In the genomic region with DNA sequence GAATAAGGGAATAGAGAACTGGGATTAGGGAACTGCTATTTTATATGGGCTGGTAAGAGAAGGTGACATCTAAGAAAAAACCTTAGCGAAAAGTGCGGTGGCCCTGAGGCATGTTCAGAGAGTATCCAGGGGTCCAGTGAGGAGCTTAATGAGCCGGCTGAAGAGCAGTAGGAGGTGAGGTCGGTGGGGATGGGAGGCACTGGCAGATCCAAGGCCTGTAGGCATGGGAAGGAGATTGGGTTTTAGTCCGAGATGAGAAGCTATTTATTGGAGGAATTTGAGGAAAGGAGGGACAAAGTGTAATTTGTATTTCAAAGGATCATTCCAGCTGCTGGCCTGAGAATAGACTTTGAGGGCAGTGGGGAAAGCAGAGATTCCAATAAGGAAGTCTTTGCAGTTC, we compare ENCODE assay signal across 27 cellular contexts.
A peak's percentile ranks its signal among the peaks of the same experiment; 100 is the strongest.
DNase-seq lines count a peak whose midpoint lies in the region; ATAC-seq, FAIRE-seq and TF ChIP-seq lines count a peak whose summit lies in the region.
"Had no signal": no experiment of that assay in that cellular context is flagged by ENCODE, and none has a peak within 500 bp of the region (broad histone marks: within the 10 kb centered on the region; RNA-seq: fewer than 3 reads in every experiment).

No MANE protein-coding gene starts in this region.

- ATAC-seq in activated naive CD4-positive, alpha-beta T cell treated with anti-CD3 and anti-CD28 coated beads, Interleukin-2, amount 50 U/mL, for 72 hours, result no peak
- ATAC-seq in GM12878 (no peak), HG02970 (IDR thresholded peaks at IDR 0.05; ENCODE audit: low FRiP score, unreplicated experiment) (no peak)
- ATAC-seq: activated CD4-positive, alpha-beta T cell treated with anti-CD3 and anti-CD28 coated beads for 36 hours; stimulated activated naive CD8-positive, alpha-beta T cell treated with anti-CD3 and anti-CD28 coated beads, Interleukin-15, amount 100 ng/mL, for 72 hours had no signal

- SMC1A ChIA-PET in GM12878 (lab: Charles Lee; ENCODE audit: uncharacterized antibody, unreplicated experiment), result interaction anchor here (1.0 to 1.2 kb wide), 2 partner anchors 15 to 118 kb away, joined by 3 read pairs; no protein-coding TSS in a partner anchor

- H3K27me3 ChIP-seq in GM12878 (replicated peaks in 1 of 2; ENCODE audit: control insufficient read depth in 2 of 2, insufficient read depth in 2 of 2, low read length in 1 of 2) (no peaks in the 10 kb centered on the region), skeletal muscle tissue (ENCODE audit: control insufficient read depth in 3 of 3, insufficient read depth in 3 of 3, low read length in 3 of 3) (no peaks in the 10 kb centered on the region)
- H3K27me3 ChIP-seq: tibial artery had no signal

- H3K36me3 ChIP-seq in GM12878 (ENCODE audit: control insufficient read depth in 2 of 2, insufficient read depth in 2 of 2, low read length in 1 of 2), result 0 out of 4 replicates have a peak, but pooled peaks cover 0 to 4% of the 10 kb centered on the region in 2 experiments
- H3K36me3 ChIP-seq in skeletal muscle tissue (ENCODE audit: control insufficient read depth in 3 of 3, insufficient read depth in 3 of 3, low read length in 3 of 3), result no peaks in the 10 kb centered on the region
- H3K36me3 ChIP-seq: prostate gland had no signal

- no peak overlapping the region for H3K4me2 ChIP-seq in GM12878 (ENCODE audit: control insufficient read depth, insufficient read depth)

- no peak for TF ChIP-seq EP300 in GM12878 (IDR thresholded peaks at IDR 0.05; ENCODE audit: borderline replicate concordance in 1 of 2, control insufficient read depth in 1 of 2, low read depth in 2 of 2, low read length in 2 of 2)

- H3K27ac Mint-ChIP-seq in activated naive CD4-positive, alpha-beta T cell treated with anti-CD3 and anti-CD28 coated beads, Interleukin-2, amount 10 ng/mL, durations not matched to agents 7 days and 5 days, result peak overlapping the region; percentile 3
- no peak overlapping the region for H3K27ac Mint-ChIP-seq in activated naive CD4-positive, alpha-beta T cell treated with anti-CD3 and anti-CD28 coated beads, Interleukin-2, amount 50 U/mL, for 72 hours
- H3K27ac Mint-ChIP-seq: activated T-cell treated with anti-CD3 and anti-CD28 coated beads, Interleukin-2, amount 50 U/mL, for 24 hours; stimulated activated naive CD8-positive, alpha-beta T cell treated with anti-CD3 and anti-CD28 coated beads, Interleukin-15, amount 100 ng/mL, for 72 hours; T-helper 1 cell treated with Interleukin-12 subunit alpha and Interleukin-12 subunit beta and Interleukin-4 antibody, amounts not matched to agents 30 μg/mL and 1 μg/mL, for 36 hours had no signal

- WGBS in GM12878 (ENCODE audit: insufficient coverage, insufficient replicate concordance, low lambda C conversion rate, missing lambda C conversion rate), result 97% methylated on average over 5 of the region's 5 CpGs

- no peaks in the 10 kb centered on the region for H4K20me1 ChIP-seq in GM12878 (ENCODE audit: control insufficient read depth, insufficient read depth)

- CTCF ChIA-PET in activated naive CD4-positive, alpha-beta T cell treated with anti-CD3 and anti-CD28 coated beads, Interleukin-2, amount 10 ng/mL, durations not matched to agents 7 days and 5 days (lab: Charles Lee), result interaction anchor here (0.8 kb wide), 1 partner anchor 368 kb away, joined by 3 read pairs; no protein-coding TSS in a partner anchor
- CTCF ChIA-PET in GM12878 (lab: Yijun Ruan, JAX), result interaction anchor here (1.3 to 1.4 kb wide), 2 partner anchors 9 to 26 kb away, joined by 4 read pairs; no protein-coding TSS in a partner anchor

- TF ChIP-seq RAD21 in GM12878 (IDR thresholded peaks at IDR 0.05; ENCODE audit: insufficient read depth, low read depth, low read length), result no peak

- RAD21 ChIA-PET in GM12878 (lab: Charles Lee; ENCODE audit: unreplicated experiment), result no interaction called here

- TF ChIP-seq POLR2A in GM12878 (IDR thresholded peaks at IDR 0.05; ENCODE audit: low read depth, low read length), result no peak

- H2AFZ ChIP-seq in GM12878 (ENCODE audit: control insufficient read depth, low read depth, low read length), result no peak overlapping the region

- no peaks in the 10 kb centered on the region for H3K27me3 Mint-ChIP-seq in activated naive CD4-positive, alpha-beta T cell treated with anti-CD3 and anti-CD28 coated beads, Interleukin-2, amount 10 ng/mL, durations not matched to agents 7 days and 5 days
- H3K27me3 Mint-ChIP-seq: activated CD4-positive, alpha-beta T cell treated with anti-CD3 and anti-CD28 coated beads for 36 hours; activated T-cell treated with anti-CD3 and anti-CD28 coated beads, Interleukin-2, amount 50 U/mL, for 24 hours; CD4-positive, alpha-beta memory T cell; stimulated activated naive CD8-positive, alpha-beta T cell treated with anti-CD3 and anti-CD28 coated beads, Interleukin-15, amount 100 ng/mL, for 72 hours had no signal

- POLR2A ChIA-PET in GM12878 (lab: Charles Lee), result interaction anchor here (0.5 to 1.0 kb wide), 3 partner anchors 13 to 20 kb away, joined by 3 to 8 read pairs (median 4); no protein-coding TSS in a partner anchor

- H3K9me3 Mint-ChIP-seq in activated naive CD4-positive, alpha-beta T cell treated with anti-CD3 and anti-CD28 coated beads, Interleukin-2, amount 10 ng/mL, durations not matched to agents 7 days and 5 days, result no peaks in the 10 kb centered on the region
- H3K9me3 Mint-ChIP-seq in activated naive CD4-positive, alpha-beta T cell treated with anti-CD3 and anti-CD28 coated beads, Interleukin-2, amount 50 U/mL, for 72 hours, result no peaks in the 10 kb centered on the region
- H3K9me3 Mint-ChIP-seq: activated T-cell treated with anti-CD3 and anti-CD28 coated beads, Interleukin-2, amount 50 U/mL, for 24 hours; CD4-positive, alpha-beta memory T cell; stimulated activated naive CD8-positive, alpha-beta T cell treated with anti-CD3 and anti-CD28 coated beads, Interleukin-15, amount 100 ng/mL, for 72 hours; T-helper 1 cell treated with Interleukin-12 subunit alpha and Interleukin-12 subunit beta and Interleukin-4 antibody, amounts not matched to agents 30 μg/mL and 1 μg/mL, for 36 hours had no signal

- H3K9me3 ChIP-seq in GM12878 (replicated peaks; ENCODE audit: control insufficient read depth, insufficient read depth, low read length) (no peaks in the 10 kb centered on the region), skeletal muscle tissue (ENCODE audit: control insufficient read depth in 3 of 3, low read length in 3 of 3) (no peaks in the 10 kb centered on the region)
- H3K9me3 ChIP-seq: prostate gland, tibial artery had no signal

- H3K4me1 ChIP-seq in GM12878 (ENCODE audit: control insufficient read depth, insufficient read depth, low read length), result no peaks in the 10 kb centered on the region
- peaks cover 19 to 26% (median 22%) of the 10 kb centered on the region in 3 donors for H3K4me1 ChIP-seq in skeletal muscle tissue (ENCODE audit: control insufficient read depth in 3 of 3, insufficient read depth in 3 of 3, low read length in 3 of 3)
- H3K4me1 ChIP-seq: prostate gland had no signal

- intact Hi-C loops in GM12878 (cut with micrococcal nuclease; ENCODE audit: unreplicated experiment), result no loop called here

- no peaks in the 10 kb centered on the region for H3K4me1 Mint-ChIP-seq in activated naive CD4-positive, alpha-beta T cell treated with anti-CD3 and anti-CD28 coated beads, Interleukin-2, amount 10 ng/mL, durations not matched to agents 7 days and 5 days
- H3K4me1 Mint-ChIP-seq: stimulated activated naive CD8-positive, alpha-beta T cell treated with anti-CD3 and anti-CD28 coated beads, Interleukin-15, amount 100 ng/mL, for 72 hours had no signal

- H3K79me2 ChIP-seq in GM12878 (ENCODE audit: control insufficient read depth, insufficient read depth, low read length), result peaks cover 7% of the 10 kb centered on the region

- no peak overlapping the region for H3K4me3 Mint-ChIP-seq in activated naive CD4-positive, alpha-beta T cell treated with anti-CD3 and anti-CD28 coated beads, Interleukin-2, amount 10 ng/mL, durations not matched to agents 7 days and 5 days
- H3K4me3 Mint-ChIP-seq: activated CD4-positive, alpha-beta T cell treated with anti-CD3 and anti-CD28 coated beads for 36 hours; activated T-cell treated with anti-CD3 and anti-CD28 coated beads, Interleukin-2, amount 50 U/mL, for 24 hours; CD4-positive, alpha-beta memory T cell; stimulated activated naive CD8-positive, alpha-beta T cell treated with anti-CD3 and anti-CD28 coated beads, Interleukin-15, amount 100 ng/mL, for 72 hours; T-helper 1 cell treated with Interleukin-12 subunit alpha and Interleukin-12 subunit beta and Interleukin-4 antibody, amounts not matched to agents 30 μg/mL and 1 μg/mL, for 36 hours had no signal

- H3K9ac ChIP-seq in GM12878 (ENCODE audit: control insufficient read depth, insufficient read depth, low read length) (no peak overlapping the region), skeletal muscle tissue (ENCODE audit: low read depth in 1 of 3, low read length in 3 of 3) (no peak overlapping the region)

- H3K4me3 ChIP-seq in GM12878 (no peak overlapping the region), skeletal muscle tissue (ENCODE audit: low read length in 3 of 3) (no peak overlapping the region)
- H3K4me3 ChIP-seq: lung, prostate gland, tibial artery had no signal

- TSS peak; percentile 12 for BruUV-seq in GM12878 (replicated peaks; lab: Mats Ljungman, UMichigan)

- no peak for DNase-seq in activated naive CD4-positive, alpha-beta T cell treated with anti-CD3 and anti-CD28 coated beads, Interleukin-2, amount 10 ng/mL, durations not matched to agents 7 days and 5 days
- no peak for DNase-seq in activated naive CD4-positive, alpha-beta T cell treated with anti-CD3 and anti-CD28 coated beads, Interleukin-2, amount 50 U/mL, for 72 hours (ENCODE audit: low spot score in 2 of 2)
- DNase-seq in GM12878 (ENCODE audit: low read depth, low spot score) (no peak), iPS-NIHi11 (ENCODE audit: low spot score) (peak; percentile 33), inferior parietal cortex (ENCODE audit: extremely low spot score) (no peak), SW480 (ENCODE audit: low spot score) (no peak)
- DNase-seq: activated CD4-positive, alpha-beta T cell treated with anti-CD3 and anti-CD28 coated beads for 36 hours; activated naive CD4-positive, alpha-beta T cell; activated T-cell treated with anti-CD3 and anti-CD28 coated beads, Interleukin-2, amount 50 U/mL, for 24 hours; anterior cingulate cortex; CD4-positive, alpha-beta memory T cell; central memory CD4-positive, alpha-beta T cell; GOT3; kidney; NCI-H1105; NCI-H2029; NCI-H2227 treated with DMSO at 0.1 percent for 48 hours; NCI-H774; RPMI8226; stimulated activated naive CD8-positive, alpha-beta T cell treated with anti-CD3 and anti-CD28 coated beads, Interleukin-15, amount 100 ng/mL, for 72 hours; tibial artery had no signal

- FAIRE-seq in GM12878 (lab: Jason Lieb, UNC), result no peak
- FAIRE-seq: kidney had no signal

- in situ Hi-C loops in GM12878 (cut with MboI), result no loop called here

- no peak for TF ChIP-seq CTCF in GM12878 (IDR thresholded peaks at IDR 0.05 in 2 of 3, conservative IDR thresholded peaks at IDR 0.05 in 1 of 3; ENCODE audit: control insufficient read depth in 2 of 3, extremely low read depth in 1 of 3, insufficient read depth in 1 of 3, low read depth in 3 of 3, low read length in 3 of 3)

- no peak overlapping the region for H3K27ac ChIP-seq in GM12878 (ENCODE audit: control insufficient read depth, insufficient read depth)
- H3K27ac ChIP-seq in skeletal muscle tissue (ENCODE audit: low read depth, low read length), result peak overlapping the region; percentile 27
- H3K27ac ChIP-seq: 22Rv1, prostate gland, tibial artery had no signal

- peaks cover 7% of the 10 kb centered on the region for H3K36me3 Mint-ChIP-seq in activated naive CD4-positive, alpha-beta T cell treated with anti-CD3 and anti-CD28 coated beads, Interleukin-2, amount 10 ng/mL, durations not matched to agents 7 days and 5 days
- H3K36me3 Mint-ChIP-seq in activated naive CD4-positive, alpha-beta T cell treated with anti-CD3 and anti-CD28 coated beads, Interleukin-2, amount 50 U/mL, for 72 hours, result no peaks in the 10 kb centered on the region
